Comparison of ENCODE assay signal across 22 cellular contexts in the genomic region with DNA sequence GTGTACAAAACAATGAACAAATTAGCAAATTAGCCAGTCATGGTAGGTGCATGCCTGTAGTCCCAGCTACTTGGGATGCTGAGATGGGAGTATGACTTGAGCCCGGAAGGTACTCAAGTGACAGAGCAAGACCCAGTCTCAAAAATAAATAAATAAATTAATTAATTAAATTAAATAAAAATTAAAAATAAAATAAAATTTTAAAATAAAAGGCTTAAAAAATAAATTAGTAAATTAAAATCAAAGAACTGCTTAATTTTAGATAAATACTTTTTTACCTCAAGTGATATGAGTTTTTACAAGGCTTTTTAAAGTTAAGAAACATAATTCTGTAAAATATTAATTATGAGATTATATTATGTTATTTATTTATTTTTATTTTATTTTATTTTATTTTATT. TPM values are rescaled to one million over a fixed set of nuclear protein-coding genes. Genes with fewer than 3 reads are reported as not detected.
DNase-seq lines count a peak whose midpoint lies in the region; ATAC-seq, FAIRE-seq and TF ChIP-seq lines count a peak whose summit lies in the region.
"Had no signal": no experiment of that assay in that cellular context is flagged by ENCODE, and none has a peak within 500 bp of the region (broad histone marks: within the 10 kb centered on the region; RNA-seq: fewer than 3 reads in every experiment).

No MANE protein-coding gene starts in this region.

- DNase-seq in RCC 7860 (ENCODE audit: low spot score) (no peak), frontal cortex (ENCODE audit: low spot score in 2 of 2) (no peak), small intestine (no peak), NCI-H524 (lab: John Stamatoyannopoulos, UW) (no peak), cortex of kidney (lab: John Stamatoyannopoulos, UW) (no peak), erythroblast (lab: John Stamatoyannopoulos, UW) (no peak)
- DNase-seq: Caco-2; CD4-positive, CD25-positive, alpha-beta regulatory T cell; CD8-positive, alpha-beta T cell; DMS153; DND-41; GDM1; GOT3; H9 had no signal

- no peaks in the 10 kb centered on the region for H3K4me1 ChIP-seq in small intestine (ENCODE audit: control insufficient read depth in 2 of 2, insufficient read depth in 1 of 2, low read depth in 1 of 2, low read length in 1 of 2)
- H3K4me1 ChIP-seq: Caco-2 had no signal

- peak; percentile 34 for FAIRE-seq in RCC 7860 (lab: Jason Lieb, UNC)
- peak; percentile 57 for FAIRE-seq in colon (lab: Jason Lieb, UNC)
- peak; percentile 99 for FAIRE-seq in frontal cortex (lab: Jason Lieb, UNC)
- peak; percentile 80 for FAIRE-seq in small intestine (lab: Jason Lieb, UNC)
- FAIRE-seq: GM12878, GM19239 had no signal

- ATAC-seq in HG03342 (IDR thresholded peaks at IDR 0.05; ENCODE audit: unreplicated experiment), result no peak
- ATAC-seq: CD8-positive, alpha-beta T cell; GM12878; HCT116 had no signal

- WGBS in small intestine, 3 donors, result 90 to 100% (median 95%) methylated on average over 1 of the region's 1 CpG

- no peak overlapping the region for H3K27ac ChIP-seq in small intestine (ENCODE audit: low read depth in 1 of 2, low read length in 1 of 2)
- H3K27ac ChIP-seq: BLaER1, C4-2B had no signal

- TF ChIP-seq POLR2A in erythroblast (IDR thresholded peaks at IDR 0.05; ENCODE audit: low read length), result no peak

- no peaks in the 10 kb centered on the region for H3K27me3 ChIP-seq in small intestine (ENCODE audit: control insufficient read depth in 2 of 2, insufficient read depth in 2 of 2, low read length in 2 of 2)
- H3K27me3 ChIP-seq: BLaER1 had no signal

- H3K36me3 ChIP-seq in small intestine (ENCODE audit: control insufficient read depth in 2 of 2, insufficient read depth in 2 of 2, low read length in 2 of 2), result no peaks in the 10 kb centered on the region
- H3K36me3 ChIP-seq: BLaER1 had no signal

- H3K4me3 ChIP-seq in small intestine (ENCODE audit: low read depth in 1 of 2, low read length in 2 of 2), result no peak overlapping the region
- H3K4me3 ChIP-seq: BLaER1, GM12878 had no signal

- no peaks in the 10 kb centered on the region for H3K9me3 ChIP-seq in small intestine (ENCODE audit: control insufficient read depth, low read depth)
- H3K9me3 ChIP-seq: BLaER1, Caco-2 had no signal

RNA-seq across cellular contexts. Expression of a gene that starts 50.9 kb away (rescaled TPM):
- 13.9 TPM for total RNA-seq in frontal cortex
- 1 to 10 TPM in 2 of 3 donors, not detected in 1; 1.1 to 8.8 TPM for polyA plus RNA-seq in small intestine
- total RNA-seq: A172 had no signal
